8 cellular contexts compared by ENCODE assay signal in genomic region chr1:116910379-116911165, GRCh38. TPM values are rescaled to one million over a fixed set of nuclear protein-coding genes. Genes with fewer than 3 reads are reported as not detected.
DNase-seq lines count a peak whose midpoint lies in the region; ATAC-seq, FAIRE-seq and TF ChIP-seq lines count a peak whose summit lies in the region.

No MANE protein-coding gene starts in this region.

- H3K9ac ChIP-seq in HCT116 (ENCODE audit: low read length) = peak overlapping the region; percentile 77

- no peaks in the 10 kb centered on the region for H3K36me3 ChIP-seq in ACC112 (ENCODE audit: insufficient read depth, low read length)
- no peaks in the 10 kb centered on the region for H3K36me3 ChIP-seq in HCT116 (ENCODE audit: control insufficient read depth in 1 of 2, insufficient read depth in 2 of 2, low read length in 2 of 2)
- no peaks in the 10 kb centered on the region for H3K36me3 ChIP-seq in mucosa of descending colon (ENCODE audit: low read depth)

- peaks cover 18% of the 10 kb centered on the region for H3K4me1 Mint-ChIP-seq in stimulated activated naive CD8-positive, alpha-beta T cell treated with anti-CD3 and anti-CD28 coated beads, Interleukin-15, amount 100 ng/mL, for 72 hours

- in situ Hi-C loops in G401 (cut with HindIII; ENCODE audit: low sequenced_read_pairs) = no loop called here

- TF ChIP-seq CTCF in HCT116 (IDR thresholded peaks at IDR 0.05 in 2 of 3, conservative IDR thresholded peaks at IDR 0.05 in 1 of 3; ENCODE audit: borderline replicate concordance in 1 of 3, insufficient read depth in 1 of 3, low read depth in 2 of 3, low read length in 2 of 3) (no peak), mucosa of descending colon (IDR thresholded peaks at IDR 0.05) (no peak)

- H3K9me2 ChIP-seq in HCT116 (ENCODE audit: insufficient read depth) = no peaks in the 10 kb centered on the region

- peak; percentile 80 for ATAC-seq in HCT116
- ATAC-seq in activated CD4-positive, CD25-positive, alpha-beta regulatory T cell treated with anti-CD3 and anti-CD28 coated beads, Interleukin-2, amount 50 U/mL, for 24 hours = peak; percentile 66 to 68
- peak; percentile 65 for ATAC-seq in mucosa of descending colon
- ATAC-seq in stimulated activated naive CD8-positive, alpha-beta T cell treated with anti-CD3 and anti-CD28 coated beads, Interleukin-15, amount 100 ng/mL, for 72 hours = peak; percentile 78

- no peak overlapping the region for H3K4me3 Mint-ChIP-seq in stimulated activated naive CD8-positive, alpha-beta T cell treated with anti-CD3 and anti-CD28 coated beads, Interleukin-15, amount 100 ng/mL, for 72 hours

- H3K27me3 ChIP-seq in ACC112 (ENCODE audit: insufficient read depth, low read length) (no peaks in the 10 kb centered on the region), HCT116 (ENCODE audit: insufficient read depth, low read length) (no peaks in the 10 kb centered on the region)

- peaks cover 31% of the 10 kb centered on the region for H3K79me2 ChIP-seq in ACC112 (ENCODE audit: control insufficient read depth, insufficient read depth, low read length, unreplicated experiment)
- H3K79me2 ChIP-seq in HCT116 (ENCODE audit: insufficient read depth, low read length) = peaks cover 46% of the 10 kb centered on the region

- H3K27ac ChIP-seq in ACC112 (ENCODE audit: low read depth, low read length) = peak overlapping the region; percentile 24; the same call in 1 of the 2 replicates
- H3K27ac ChIP-seq in HCT116 (ENCODE audit: low read depth, low read length) = peak overlapping the region; percentile 81

- no peak for FAIRE-seq in HTR-8/SVneo (lab: Jason Lieb, UNC)

- H3K27me3 Mint-ChIP-seq in stimulated activated naive CD8-positive, alpha-beta T cell treated with anti-CD3 and anti-CD28 coated beads, Interleukin-15, amount 100 ng/mL, for 72 hours = peaks cover 7% of the 10 kb centered on the region

- no peak overlapping the region for H3K27ac Mint-ChIP-seq in stimulated activated naive CD8-positive, alpha-beta T cell treated with anti-CD3 and anti-CD28 coated beads, Interleukin-15, amount 100 ng/mL, for 72 hours

- H3K9me3 ChIP-seq in HCT116 (ENCODE audit: control insufficient read depth in 1 of 2, insufficient read depth in 1 of 2, low read depth in 1 of 2, low read length in 2 of 2) (no peaks in the 10 kb centered on the region), mucosa of descending colon (no peaks in the 10 kb centered on the region)

- RAD21 ChIA-PET in HCT116 (lab: Charles Lee; ENCODE audit: low non-redundant PET in 1 of 2, low total read pairs in 2 of 2, uncharacterized antibody in 2 of 2, unreplicated experiment in 2 of 2) = no interaction called here

- H3K4me3 ChIP-seq in ACC112 (ENCODE audit: low read depth, low read length) = peak overlapping the region; percentile 90
- H3K4me3 ChIP-seq in HCT116 (replicated peaks in 1 of 2; ENCODE audit: low read depth in 1 of 2, low read length in 2 of 2) = peak overlapping the region; percentile 70 to 79
- H3K4me3 ChIP-seq in mucosa of descending colon = peak overlapping the region; percentile 59

- no TSS peak for BruUV-seq in HCT116 (replicated peaks; lab: Mats Ljungman, UMichigan)

- intact Hi-C loops in HCT116 (cut with micrococcal nuclease) (no loop called here), mucosa of descending colon (cut with DNase I, micrococcal nuclease) (no loop called here)

- TF ChIP-seq RAD21 in HCT116 (IDR thresholded peaks at IDR 0.05; ENCODE audit: low read depth) = no peak

- POLR2A ChIA-PET in HCT116 (lab: Charles Lee) = no interaction called here

- DNase-seq in HCT116 (ENCODE audit: low read depth, low spot score) (no peak), ecto neural progenitor cell (ENCODE audit: low spot score) (peak; percentile 56), mucosa of descending colon (peak; percentile 64 to 81 (median 81)), HTR-8/SVneo (ENCODE audit: insufficient read length, low spot score) (no peak), G401 (ENCODE audit: low spot score) (no peak)
- peak; percentile 53 to 61 for DNase-seq in stimulated activated naive CD8-positive, alpha-beta T cell treated with anti-CD3 and anti-CD28 coated beads, Interleukin-15, amount 100 ng/mL, for 72 hours

- CTCF ChIA-PET in HCT116 (lab: Charles Lee) = no interaction called here

- no peaks in the 10 kb centered on the region for H3K9me3 Mint-ChIP-seq in stimulated activated naive CD8-positive, alpha-beta T cell treated with anti-CD3 and anti-CD28 coated beads, Interleukin-15, amount 100 ng/mL, for 72 hours

- H3K4me2 ChIP-seq in HCT116 (ENCODE audit: low read length) = peak overlapping the region; percentile 83

- peaks cover 17% of the 10 kb centered on the region for H3K4me1 ChIP-seq in ACC112 (ENCODE audit: control insufficient read depth, insufficient read depth, low read length, unreplicated experiment)
- peaks cover 5 to 19% of the 10 kb centered on the region in 2 experiments; a peak in 3 of 4 replicates for H3K4me1 ChIP-seq in HCT116 (ENCODE audit: control insufficient read depth in 1 of 2, insufficient read depth in 2 of 2, low read length in 2 of 2)
- H3K4me1 ChIP-seq in mucosa of descending colon (ENCODE audit: low read depth) = peaks cover 12% of the 10 kb centered on the region

- H2AFZ ChIP-seq in ACC112 (ENCODE audit: low read length, unreplicated experiment) (peak overlapping the region; percentile 83), HCT116 (ENCODE audit: low read depth, low read length, poor library complexity, severe bottlenecking) (no peak overlapping the region)

- TF ChIP-seq POLR2A in HCT116 (IDR thresholded peaks at IDR 0.05; ENCODE audit: borderline replicate concordance, extremely low read depth, insufficient read depth, insufficient read length) = no peak

- no peaks in the 10 kb centered on the region for H4K20me1 ChIP-seq in HCT116 (ENCODE audit: insufficient read depth)

TF ChIP-seq in HCT116, 20 proteins besides CTCF, POLR2A, EP300 and RAD21:
- TF ChIP-seq REST (IDR thresholded peaks at IDR 0.05; ENCODE audit: low read depth) (no peak), ZFX (IDR thresholded peaks at IDR 0.05) (peak; percentile 87; the same call in 1 of the 2 replicates), TCF7L2 (IDR thresholded peaks at IDR 0.05; ENCODE audit: borderline replicate concordance, extremely low read depth, insufficient read depth, insufficient read length) (peak; percentile 92)

RNA-seq across cellular contexts. Expression of gene PTGFRN, which starts 0.9 kb away (rescaled TPM):
- total RNA-seq in HCT116 (2021; ENCODE audit: unreplicated experiment) = 60.6 TPM
- 19.1 and 28.3 TPM in 2 replicates for polyA plus RNA-seq in HCT116 (2012)
- total RNA-seq in mucosa of descending colon = 100 to 1,000 TPM in 1 of 3 donors, 10 to 100 TPM in 2; 74.4 to 185 (median 84.4) TPM
- total RNA-seq in G401 (2014; rRNA removed; shearing (Covaris generic)) = 50.5 and 81.0 TPM in 2 replicates

Comparison
In these comparisons a context has a peak if more than half of its experiments do, and no peak if none do; other contexts are left out.
1. DNase-seq: peak in ecto neural progenitor cell (single experiment), mucosa of descending colon (3 of 3) and stimulated activated naive CD8-positive, alpha-beta T cell treated with anti-CD3 and anti-CD28 coated beads, Interleukin-15, amount 100 ng/mL, for 72 hours (2 of 2); none in HCT116 (single experiment), HTR-8/SVneo (single experiment) and G401 (single experiment).
2. Peak in every context shown above with its lines, with median percentiles within 50 percentile points of each other: H3K4me3 ChIP-seq and ATAC-seq.